Comparison of ENCODE assay signal across 8 cellular contexts in genomic region chr22:46774456-46775363, GRCh38. TPM values are rescaled to one million over a fixed set of nuclear protein-coding genes. Genes with fewer than 3 reads are reported as not detected.
DNase-seq lines count a peak whose midpoint lies in the region; ATAC-seq and TF ChIP-seq lines count a peak whose summit lies in the region.

No MANE protein-coding gene starts in this region.

- H3K4me1 ChIP-seq in hepatocyte (ENCODE audit: insufficient read depth) = peaks cover 26% of the 10 kb centered on the region
- peaks cover 24 to 64% (median 44%) of the 10 kb centered on the region in 4 donors for H3K4me1 ChIP-seq in transverse colon

- DNase-seq in GM13976 (ENCODE audit: low spot score) (peak; percentile 63), hepatocyte (ENCODE audit: low spot score) (no peak), transverse colon (no peak), MG63 (no peak)
- DNase-seq in T-helper 2 cell treated with Interferon-gamma antibody and Interleukin-4, amounts not matched to agents 5 μg/mL and 100 μg/mL, for 36 hours (ENCODE audit: low spot score) = no peak
- no peak for DNase-seq in effector CD8-positive, alpha-beta T cell (lab: John Stamatoyannopoulos, UW)
- DNase-seq in stimulated activated naive CD4-positive, alpha-beta T cell treated with Interleukin-2 at 50 U/mL for 16 hours (lab: John Stamatoyannopoulos, UW) = no peak

- peak overlapping the region; percentile 62 for H3K4me2 ChIP-seq in hepatocyte

- H3K27ac ChIP-seq in hepatocyte (peak overlapping the region; percentile 95), transverse colon (peak overlapping the region; percentile 49 to 79 (median 60))

- no peaks in the 10 kb centered on the region for H3K27me3 ChIP-seq in hepatocyte
- no peaks in the 10 kb centered on the region for H3K27me3 ChIP-seq in transverse colon
- H3K27me3 ChIP-seq in MG63 = no peaks in the 10 kb centered on the region

- in situ Hi-C loops in GM13976 (cut with MboI; ENCODE audit: low sequenced_read_pairs, unreplicated experiment) (no loop called here), transverse colon (cut with MboI; ENCODE audit: low pct_ligation_motif_present in 1 of 4, low pct_unique_long_range_greater_than_20kb in 1 of 4, low sequenced_read_pairs in 3 of 4) (loop anchor here in 1 of 4 donors (25.0 kb wide), 1 partner anchor 212 kb away; no protein-coding TSS in a partner anchor)

- intact Hi-C loops in transverse colon (cut with DNase I; ENCODE audit: low total_unique reads) = no loop called here

- TF ChIP-seq CTCF in GM13976 (IDR thresholded peaks at IDR 0.05; ENCODE audit: borderline replicate concordance, control extremely low read depth, extremely low read depth, insufficient read depth, missing control alignments) (no peak), hepatocyte (IDR thresholded peaks at IDR 0.05; ENCODE audit: poor library complexity) (no peak), transverse colon (IDR thresholded peaks at IDR 0.05) (no peak)

- H3K27ac Mint-ChIP-seq in T-helper 2 cell treated with Interferon-gamma antibody and Interleukin-4, amounts not matched to agents 5 μg/mL and 100 μg/mL, for 36 hours = peak overlapping the region; percentile 80

- H3K9me3 ChIP-seq in hepatocyte (ENCODE audit: low read depth) (no peaks in the 10 kb centered on the region), transverse colon (no peaks in the 10 kb centered on the region), MG63 (no peaks in the 10 kb centered on the region)

- H3K36me3 Mint-ChIP-seq in T-helper 2 cell treated with Interferon-gamma antibody and Interleukin-4, amounts not matched to agents 5 μg/mL and 100 μg/mL, for 36 hours (ENCODE audit: low read depth) = peaks cover 7% of the 10 kb centered on the region

- no peak overlapping the region for H3K4me3 ChIP-seq in hepatocyte
- peak overlapping the region in 1 of 4 donors; percentile 8 for H3K4me3 ChIP-seq in transverse colon
- H3K4me3 ChIP-seq in MG63 = no peak overlapping the region

- 85% methylated on average over 31 of the region's 35 CpGs for WGBS in hepatocyte (ENCODE audit: low lambda C conversion rate, missing lambda C conversion rate)
- 67 to 71% methylated on average over 11 to 35 of the region's 35 CpGs for WGBS in transverse colon (ENCODE audit: low coverage in 1 of 2), 2 donors

- peaks cover 50% of the 10 kb centered on the region for H3K4me1 Mint-ChIP-seq in T-helper 2 cell treated with Interferon-gamma antibody and Interleukin-4, amounts not matched to agents 5 μg/mL and 100 μg/mL, for 36 hours (ENCODE audit: low read depth)

- no peaks in the 10 kb centered on the region for H3K27me3 Mint-ChIP-seq in T-helper 2 cell treated with Interferon-gamma antibody and Interleukin-4, amounts not matched to agents 5 μg/mL and 100 μg/mL, for 36 hours (ENCODE audit: low read depth)

- peaks cover 9% of the 10 kb centered on the region for H4K20me1 ChIP-seq in hepatocyte (ENCODE audit: insufficient read depth, poor library complexity, severe bottlenecking)

- TF ChIP-seq EP300 in transverse colon (IDR thresholded peaks at IDR 0.05; ENCODE audit: low read depth) = no peak

- H2AFZ ChIP-seq in hepatocyte = no peak overlapping the region

- TF ChIP-seq POLR2A in transverse colon (IDR thresholded peaks at IDR 0.05) = no peak

- H3K79me2 ChIP-seq in hepatocyte = peaks cover 62% of the 10 kb centered on the region

- H3K9me3 Mint-ChIP-seq in T-helper 2 cell treated with Interferon-gamma antibody and Interleukin-4, amounts not matched to agents 5 μg/mL and 100 μg/mL, for 36 hours = no peaks in the 10 kb centered on the region

- H3K36me3 ChIP-seq in hepatocyte (replicated peaks; ENCODE audit: insufficient read depth, low read depth) (no peaks in the 10 kb centered on the region), transverse colon (no peaks in the 10 kb centered on the region), MG63 (no peaks in the 10 kb centered on the region)

- H3K4me3 Mint-ChIP-seq in T-helper 2 cell treated with Interferon-gamma antibody and Interleukin-4, amounts not matched to agents 5 μg/mL and 100 μg/mL, for 36 hours = peak overlapping the region; percentile 79

- ATAC-seq in GM21825 (IDR thresholded peaks at IDR 0.05; ENCODE audit: unreplicated experiment) = peak; percentile 18

- H3K9me2 ChIP-seq in hepatocyte (replicated peaks; ENCODE audit: insufficient read depth) = no peaks in the 10 kb centered on the region

RNA-seq across cellular contexts. Expression of gene TBC1D22A, which starts 12.3 kb away (rescaled TPM):
- total RNA-seq in hepatocyte = 10.3 and 15.3 TPM in 2 replicates
- polyA plus RNA-seq in hepatocyte = 19.8 and 21.7 TPM in 2 replicates
- 100 to 1,000 TPM in 1 of 4 donors, 10 to 100 TPM in 3; 31.2 to 111 (median 41.8) TPM for total RNA-seq in transverse colon
- 14.5 and 18.2 TPM in 2 replicates for total RNA-seq in MG63 (2014; rRNA removed; shearing (Covaris generic); ENCODE audit: low replicate concordance)

RNA-seq across cellular contexts. Expression of gene CERK, which starts 36.7 kb away (rescaled TPM):
- 48.0 and 59.0 TPM in 2 replicates for total RNA-seq in hepatocyte
- polyA plus RNA-seq in hepatocyte = 33.1 and 38.6 TPM in 2 replicates
- 10 to 100 TPM; 13.7 to 72.2 (median 63.5) TPM for total RNA-seq in transverse colon
- 23.6 and 30.1 TPM in 2 replicates for total RNA-seq in MG63 (2014; rRNA removed; shearing (Covaris generic); ENCODE audit: low replicate concordance)
